In genomic region chr10:95382596-95382995, GRCh38 we compare ENCODE assay signal across 30 cellular contexts.
"Had no signal": no experiment of that assay in that cellular context is flagged by ENCODE, and none has a peak within 500 bp of the region (broad histone marks: within the 10 kb centered on the region; RNA-seq: fewer than 3 reads in every experiment).

No MANE protein-coding gene starts in this region.

- H3K9me3 Mint-ChIP-seq: activated B cell treated with CpG ODN at 0.5 μM for 24 hours; activated CD4-positive, alpha-beta T cell treated with anti-CD3 and anti-CD28 coated beads, Interleukin-2, amount 10 ng/mL, durations not matched to agents 24 days and 14 days; activated naive CD4-positive, alpha-beta T cell treated with anti-CD3 and anti-CD28 coated beads for 36 hours; activated T-cell treated with anti-CD3 and anti-CD28 coated beads, Interleukin-2, amount 50 U/mL, for 4 hours; activated T-helper 17 cell treated with anti-CD3 and anti-CD28 coated beads, Interleukin-2, amount 50 U/mL, for 72 hours; T-cell had no signal

- ATAC-seq: activated CD8-positive, alpha-beta memory T cell treated with anti-CD3 and anti-CD28 coated beads, Interleukin-2, amount 10 ng/mL, durations not matched to agents 7 days and 5 days; activated T-cell treated with anti-CD3 and anti-CD28 coated beads, Interleukin-2, amount 50 U/mL, for 4 hours; activated T-helper 17 cell treated with anti-CD3 and anti-CD28 coated beads, Interleukin-2, amount 50 U/mL, for 72 hours; Panc1; Right ventricle myocardium inferior; T-cell had no signal

- H3K4me3 Mint-ChIP-seq: activated B cell treated with CpG ODN at 0.5 μM for 24 hours; activated CD4-positive, alpha-beta T cell treated with anti-CD3 and anti-CD28 coated beads, Interleukin-2, amount 10 ng/mL, durations not matched to agents 24 days and 14 days; activated CD8-positive, alpha-beta memory T cell treated with anti-CD3 and anti-CD28 coated beads, Interleukin-2, amount 10 ng/mL, durations not matched to agents 7 days and 5 days; activated naive CD4-positive, alpha-beta T cell treated with anti-CD3 and anti-CD28 coated beads for 36 hours; activated naive CD8-positive, alpha-beta T cell; activated T-cell treated with anti-CD3 and anti-CD28 coated beads, Interleukin-2, amount 50 U/mL, for 4 hours; activated T-helper 17 cell treated with anti-CD3 and anti-CD28 coated beads, Interleukin-2, amount 50 U/mL, for 72 hours; T-cell had no signal

- H3K27me3 Mint-ChIP-seq: activated naive CD8-positive, alpha-beta T cell; T-cell had no signal

- H3K27ac Mint-ChIP-seq: activated B cell treated with CpG ODN at 0.5 μM for 24 hours; activated CD4-positive, alpha-beta T cell treated with anti-CD3 and anti-CD28 coated beads, Interleukin-2, amount 10 ng/mL, durations not matched to agents 24 days and 14 days; activated CD8-positive, alpha-beta memory T cell treated with anti-CD3 and anti-CD28 coated beads, Interleukin-2, amount 10 ng/mL, durations not matched to agents 7 days and 5 days; activated naive CD4-positive, alpha-beta T cell treated with anti-CD3 and anti-CD28 coated beads for 36 hours; activated naive CD8-positive, alpha-beta T cell; activated T-helper 17 cell treated with anti-CD3 and anti-CD28 coated beads, Interleukin-2, amount 50 U/mL, for 72 hours; T-cell had no signal

- H3K4me3 ChIP-seq: SK-N-MC had no signal

- DNase-seq: activated B cell treated with CpG ODN at 0.5 μM for 24 hours; activated CD4-positive, alpha-beta T cell treated with anti-CD3 and anti-CD28 coated beads for 1 hour; activated CD4-positive, alpha-beta T cell treated with anti-CD3 and anti-CD28 coated beads, Interleukin-2, amount 10 ng/mL, durations not matched to agents 24 days and 14 days; activated CD4-positive, alpha-beta T cell treated with anti-CD3 and anti-CD28 coated beads, Interleukin-2, amount 50 U/mL, for 48 hours; activated CD8-positive, alpha-beta memory T cell treated with anti-CD3 and anti-CD28 coated beads, Interleukin-2, amount 10 ng/mL, durations not matched to agents 7 days and 5 days; activated gamma-delta T cell; activated naive CD4-positive, alpha-beta T cell treated with anti-CD3 and anti-CD28 coated beads for 36 hours; activated T-cell treated with anti-CD3 and anti-CD28 coated beads, Interleukin-2, amount 50 U/mL, for 4 hours; IMR-90; Kasumi-1; KBM-7; NCI-H1105 treated with DMSO at 0.1 percent for 48 hours; NCI-H146; NCI-H187 treated with DMSO at 0.1 percent for 48 hours; NCI-H2081 treated with DMSO at 0.1 percent for 48 hours; NCI-H2171; NCI-H226; NCI-H510A treated with DMSO at 0.1 percent for 48 hours; NCI-H69; NK-92 treated with Interleukin-12 subunit alpha and Interleukin-12 subunit beta, amount 100 ng/mL, for 24 hours; OCI-M1; RPMI8226; T-cell; T-helper 2 cell; T1000 had no signal

- H3K36me3 Mint-ChIP-seq: activated CD8-positive, alpha-beta memory T cell treated with anti-CD3 and anti-CD28 coated beads, Interleukin-2, amount 10 ng/mL, durations not matched to agents 7 days and 5 days; activated naive CD8-positive, alpha-beta T cell had no signal

- H3K27ac ChIP-seq: SK-N-MC had no signal

- H3K4me1 Mint-ChIP-seq: T-cell had no signal
